In the genomic region with DNA sequence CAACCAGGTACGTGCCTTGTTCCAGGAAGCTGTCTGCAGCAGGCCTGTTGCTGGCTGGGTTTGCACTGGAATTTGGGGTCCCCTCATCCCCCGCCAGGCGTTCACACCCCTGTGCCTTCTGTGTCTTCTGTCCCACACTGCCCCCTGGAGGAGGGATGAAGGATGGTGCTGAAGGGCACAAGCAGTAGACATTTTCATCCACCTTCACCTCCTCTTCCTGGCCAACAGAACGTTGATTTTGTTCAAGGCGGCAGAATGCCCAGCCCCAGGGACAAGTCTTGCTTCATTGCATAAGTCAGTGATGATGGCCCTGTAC, we compare ENCODE assay signal across 9 cellular contexts.
A peak's percentile ranks its signal among the peaks of the same experiment; 100 is the strongest.
DNase-seq lines count a peak whose midpoint lies in the region; ATAC-seq, FAIRE-seq and TF ChIP-seq lines count a peak whose summit lies in the region.
"Had no signal": no experiment of that assay in that cellular context is flagged by ENCODE, and none has a peak within 500 bp of the region (broad histone marks: within the 10 kb centered on the region; RNA-seq: fewer than 3 reads in every experiment).

No MANE protein-coding gene starts in this region.

- peak; percentile 75 for TF ChIP-seq RAD21 in HepG2 (CRISPR knock-in tag; IDR thresholded peaks at IDR 0.05)

- POLR2A ChIA-PET in HepG2 (lab: Yijun Ruan, JAX): no interaction called here

- WGBS in HepG2 (ENCODE audit: low lambda C conversion rate): 22% methylated on average over 5 of the region's 5 CpGs
- 44 to 73% (median 66%) methylated on average over 4 to 5 of the region's 5 CpGs for WGBS in stomach, 5 donors

- peak; percentile 63 for ATAC-seq in HepG2
- ATAC-seq: right cardiac atrium had no signal

- H3K9ac ChIP-seq in OCI-LY3 (ENCODE audit: low read length) (no peak overlapping the region), HepG2 (ENCODE audit: insufficient read depth, low read depth, low read length) (no peak overlapping the region)

- H3K9me3 ChIP-seq in OCI-LY3 (ENCODE audit: insufficient read depth, low read length) (no peaks in the 10 kb centered on the region), HepG2 (ENCODE audit: low read length) (no peaks in the 10 kb centered on the region), stomach (no peaks in the 10 kb centered on the region)

- H3K27me3 ChIP-seq in OCI-LY3 (ENCODE audit: low read depth, low read length): no peaks in the 10 kb centered on the region
- peaks cover 3 to 5% of the 10 kb centered on the region in 2 experiments; a peak in 1 of 5 replicates for H3K27me3 ChIP-seq in HepG2 (ENCODE audit: control insufficient read depth in 1 of 2, insufficient read depth in 2 of 2, low read length in 2 of 2)
- H3K27me3 ChIP-seq in stomach: no peaks in the 10 kb centered on the region

- FAIRE-seq in HepG2 (lab: Jason Lieb, UNC): peak; percentile 18

- no peaks in the 10 kb centered on the region for H3K36me3 ChIP-seq in OCI-LY3 (replicated peaks; ENCODE audit: low read depth, low read length)
- H3K36me3 ChIP-seq in HepG2 (replicated peaks in 1 of 2; ENCODE audit: control insufficient read depth in 1 of 2, insufficient read depth in 2 of 2, low read length in 2 of 2): no peaks in the 10 kb centered on the region
- no peaks in the 10 kb centered on the region for H3K36me3 ChIP-seq in stomach

- H2AFZ ChIP-seq in OCI-LY3 (ENCODE audit: low read depth, low read length): no peak overlapping the region
- H2AFZ ChIP-seq in HepG2 (ENCODE audit: low read length): no peak overlapping the region

- H3K27ac ChIP-seq in OCI-LY3 (ENCODE audit: low read length) (no peak overlapping the region), HepG2 (ENCODE audit: extremely low read length, insufficient read depth, low read length) (no peak overlapping the region), stomach (peak overlapping the region in 4 of 5 donors; percentile 74 to 86 (median 79))

- CTCF ChIA-PET in HepG2 (lab: Yijun Ruan, JAX; ENCODE audit: low intra/inter-chr PET ratio, low total read pairs): interaction anchor here (0.8 to 3.9 kb wide), 2 partner anchors 119 to 217 kb away, joined by 3 to 54 read pairs; no protein-coding TSS in a partner anchor

- TF ChIP-seq CTCF in GM13976 (IDR thresholded peaks at IDR 0.05; ENCODE audit: borderline replicate concordance, control extremely low read depth, extremely low read depth, insufficient read depth, missing control alignments): peak; percentile 54
- TF ChIP-seq CTCF in OCI-LY3 (IDR thresholded peaks at IDR 0.05; ENCODE audit: low read depth, low read length): peak; percentile 58
- peak; percentile 90 for TF ChIP-seq CTCF in HepG2 (CRISPR knock-in tag; IDR thresholded peaks at IDR 0.05)
- TF ChIP-seq CTCF in stomach (IDR thresholded peaks at IDR 0.05): peak in 4 of 7 experiments; percentile 45 to 78 (median 53)

- BruUV-seq in HepG2 (replicated peaks; lab: Mats Ljungman, UMichigan): no TSS peak

- H4K20me1 ChIP-seq in OCI-LY3 (ENCODE audit: insufficient read depth, low read length) (no peaks in the 10 kb centered on the region), HepG2 (ENCODE audit: insufficient read depth, low read length) (no peaks in the 10 kb centered on the region)

- DNase-seq in GM13976 (ENCODE audit: low spot score) (peak; percentile 72), HepG2 (ENCODE audit: low spot score) (peak; percentile 53), stomach (peak; percentile 51), DMS153 treated with DMSO at 0.1 percent for 48 hours (lab: John Stamatoyannopoulos, UW; ENCODE audit: unreplicated experiment) (no peak), putamen (ENCODE audit: low spot score) (no peak), mesenteric fat pad (ENCODE audit: low spot score) (no peak)
- peak; percentile 38 for DNase-seq in activated naive CD4-positive, alpha-beta T cell treated with anti-CD3 and anti-CD28 coated beads, Interleukin-2, amount 50 U/mL, for 16 hours

- TF ChIP-seq POLR2A in HepG2 (IDR thresholded peaks at IDR 0.05; ENCODE audit: insufficient read depth in 1 of 2, low read depth in 2 of 2, low read length in 2 of 2): no peak
- no peak for TF ChIP-seq POLR2A in stomach (IDR thresholded peaks at IDR 0.05)

- intact Hi-C loops in HepG2 (cut with micrococcal nuclease; ENCODE audit: unreplicated experiment): loop anchor here (1.0 to 2.0 kb wide), 2 partner anchors 120 to 218 kb away; no protein-coding TSS in a partner anchor
- intact Hi-C loops in stomach (cut with DNase I; ENCODE audit: low total_unique reads): loop anchor here (5.0 kb wide), 1 partner anchor 117 kb away; no protein-coding TSS in a partner anchor

- H3K4me2 ChIP-seq in OCI-LY3 (ENCODE audit: low read length): no peak overlapping the region
- H3K4me2 ChIP-seq in HepG2 (ENCODE audit: low read depth, low read length): no peak overlapping the region

- in situ Hi-C loops in GM13976 (cut with MboI; ENCODE audit: low sequenced_read_pairs, unreplicated experiment) (no loop called here), HepG2 (cut with HindIII; ENCODE audit: extremely low pct_ligation_motif_present, low pct_unique_long_range_greater_than_20kb) (loop anchor here (10.0 kb wide), 1 partner anchor 214 kb away; no protein-coding TSS in a partner anchor)

- no peak for TF ChIP-seq EP300 in HepG2 (IDR thresholded peaks at IDR 0.05; ENCODE audit: low read depth in 2 of 2, low read length in 2 of 2)
- TF ChIP-seq EP300 in HepG2 (CRISPR knock-in tag; IDR thresholded peaks at IDR 0.05; ENCODE audit: borderline replicate concordance): no peak
- no peak for TF ChIP-seq EP300 in stomach (IDR thresholded peaks at IDR 0.05)

- H3K4me3 ChIP-seq in OCI-LY3 (ENCODE audit: low read length) (no peak overlapping the region), HepG2 (replicated peaks in 1 of 3; ENCODE audit: insufficient read depth in 1 of 3, low read depth in 2 of 3, low read length in 3 of 3) (no peak overlapping the region), stomach (no peak overlapping the region)

- H3K4me1 ChIP-seq in OCI-LY3 (ENCODE audit: low read length) (no peaks in the 10 kb centered on the region), HepG2 (ENCODE audit: insufficient read depth, low read length) (peaks cover 52% of the 10 kb centered on the region), stomach (peaks cover 51 to 91% (median 66%) of the 10 kb centered on the region in 4 donors)

- H3K79me2 ChIP-seq in OCI-LY3 (ENCODE audit: low read length): no peaks in the 10 kb centered on the region
- no peaks in the 10 kb centered on the region for H3K79me2 ChIP-seq in HepG2 (ENCODE audit: insufficient read depth, low read length)

TF ChIP-seq in HepG2, 621 proteins besides CTCF, POLR2A, EP300 and RAD21 (continues in another document):
- TF ChIP-seq ZNF430 (CRISPR knock-in tag; IDR thresholded peaks at IDR 0.05): no peak
- no peak for TF ChIP-seq ZBTB46 (CRISPR knock-in tag; IDR thresholded peaks at IDR 0.05; ENCODE audit: borderline replicate concordance)
- TF ChIP-seq SP1 (IDR thresholded peaks at IDR 0.05): no peak
- TF ChIP-seq SP1 (CRISPR knock-in tag; IDR thresholded peaks at IDR 0.05): no peak
- 0 out of 4 replicates have a peak, but pooled peaks of 1 of the 2 experiments have one; percentile 28 for TF ChIP-seq HMGXB4 (CRISPR knock-in tag; IDR thresholded peaks at IDR 0.05; ENCODE audit: borderline replicate concordance in 1 of 2, low read depth in 1 of 2)
- TF ChIP-seq, protein P1, sequence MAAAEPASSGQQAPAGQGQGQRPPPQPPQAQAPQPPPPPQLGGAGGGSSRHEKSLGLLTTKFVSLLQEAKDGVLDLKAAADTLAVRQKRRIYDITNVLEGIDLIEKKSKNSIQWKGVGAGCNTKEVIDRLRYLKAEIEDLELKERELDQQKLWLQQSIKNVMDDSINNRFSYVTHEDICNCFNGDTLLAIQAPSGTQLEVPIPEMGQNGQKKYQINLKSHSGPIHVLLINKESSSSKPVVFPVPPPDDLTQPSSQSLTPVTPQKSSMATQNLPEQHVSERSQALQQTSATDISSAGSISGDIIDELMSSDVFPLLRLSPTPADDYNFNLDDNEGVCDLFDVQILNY (CRISPR knock-in tag; conservative IDR thresholded peaks at IDR 0.05): no peak
- TF ChIP-seq, protein P2, sequence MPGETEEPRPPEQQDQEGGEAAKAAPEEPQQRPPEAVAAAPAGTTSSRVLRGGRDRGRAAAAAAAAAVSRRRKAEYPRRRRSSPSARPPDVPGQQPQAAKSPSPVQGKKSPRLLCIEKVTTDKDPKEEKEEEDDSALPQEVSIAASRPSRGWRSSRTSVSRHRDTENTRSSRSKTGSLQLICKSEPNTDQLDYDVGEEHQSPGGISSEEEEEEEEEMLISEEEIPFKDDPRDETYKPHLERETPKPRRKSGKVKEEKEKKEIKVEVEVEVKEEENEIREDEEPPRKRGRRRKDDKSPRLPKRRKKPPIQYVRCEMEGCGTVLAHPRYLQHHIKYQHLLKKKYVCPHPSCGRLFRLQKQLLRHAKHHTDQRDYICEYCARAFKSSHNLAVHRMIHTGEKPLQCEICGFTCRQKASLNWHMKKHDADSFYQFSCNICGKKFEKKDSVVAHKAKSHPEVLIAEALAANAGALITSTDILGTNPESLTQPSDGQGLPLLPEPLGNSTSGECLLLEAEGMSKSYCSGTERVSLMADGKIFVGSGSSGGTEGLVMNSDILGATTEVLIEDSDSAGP (CRISPR knock-in tag; IDR thresholded peaks at IDR 0.05; ENCODE audit: borderline replicate concordance): 0 out of 2 replicates have a peak, but pooled peaks have one; percentile 35

Comparison
In these comparisons a context has a peak if more than half of its experiments do, and no peak if none do; other contexts are left out.
1. DNase-seq: peak in GM13976 (single experiment), activated naive CD4-positive, alpha-beta T cell treated with anti-CD3 and anti-CD28 coated beads, Interleukin-2, amount 50 U/mL, for 16 hours (single experiment), HepG2 (single experiment) and stomach (single experiment); none in DMS153 treated with DMSO at 0.1 percent for 48 hours (single experiment), putamen (single experiment) and mesenteric fat pad (single experiment).
2. H3K27ac ChIP-seq: peak in stomach (4 of 5); none in OCI-LY3 (single experiment) and HepG2 (single experiment).
3. Peak in every context shown above with its lines, with median percentiles within 50 percentile points of each other: CTCF ChIP-seq.